In genomic region chr22:38317237-38317994, GRCh38 we compare ENCODE assay signal across 8 cellular contexts. TPM values are rescaled to one million over a fixed set of nuclear protein-coding genes. Genes with fewer than 3 reads are reported as not detected.
A peak's percentile ranks its signal among the peaks of the same experiment; 100 is the strongest.
DNase-seq lines count a peak whose midpoint lies in the region; ATAC-seq and TF ChIP-seq lines count a peak whose summit lies in the region.

Gene CSNK1E, minus strand, starts transcription at chr22:38317433. Its CDS starts 3,276 bp downstream, at chr22:38314157.

- H3K4me1 Mint-ChIP-seq in natural killer cell treated with Interleukin-12 subunit alpha and Interleukin-12 subunit beta and Interleukin-15 and Interleukin-18, amount 100 ng/mL, for 72 hours (ENCODE audit: low read depth in 2 of 2): peaks cover 40 to 42% of the 10 kb centered on the region in 2 donors
- peaks cover 53% of the 10 kb centered on the region for H3K4me1 Mint-ChIP-seq in stimulated activated naive CD8-positive, alpha-beta T cell treated with anti-CD3 and anti-CD28 coated beads, Interleukin-15, amount 100 ng/mL, for 72 hours

- H3K27ac Mint-ChIP-seq in natural killer cell treated with Interleukin-12 subunit alpha and Interleukin-12 subunit beta and Interleukin-15 and Interleukin-18, amount 100 ng/mL, for 72 hours: peak within 1 kb of the TSS; percentile 80 to 84
- peak within 1 kb of the TSS; percentile 98 for H3K27ac Mint-ChIP-seq in stimulated activated naive CD8-positive, alpha-beta T cell treated with anti-CD3 and anti-CD28 coated beads, Interleukin-15, amount 100 ng/mL, for 72 hours

- no peaks in the 10 kb centered on the region for H3K36me3 Mint-ChIP-seq in natural killer cell treated with Interleukin-12 subunit alpha and Interleukin-12 subunit beta and Interleukin-15 and Interleukin-18, amount 100 ng/mL, for 72 hours

- peak within 1 kb of the TSS; percentile 80 for H3K4me3 ChIP-seq in fibroblast of the aortic adventitia (ENCODE audit: low read depth, low read length)

- H3K27me3 Mint-ChIP-seq in natural killer cell treated with Interleukin-12 subunit alpha and Interleukin-12 subunit beta and Interleukin-15 and Interleukin-18, amount 100 ng/mL, for 72 hours: no peaks in the 10 kb centered on the region
- no peaks in the 10 kb centered on the region for H3K27me3 Mint-ChIP-seq in stimulated activated naive CD8-positive, alpha-beta T cell treated with anti-CD3 and anti-CD28 coated beads, Interleukin-15, amount 100 ng/mL, for 72 hours

- peak within 1 kb of the TSS; percentile 94 for H3K4me3 Mint-ChIP-seq in natural killer cell treated with Interleukin-12 subunit alpha and Interleukin-12 subunit beta and Interleukin-15 and Interleukin-18, amount 100 ng/mL, for 72 hours
- H3K4me3 Mint-ChIP-seq in stimulated activated naive CD8-positive, alpha-beta T cell treated with anti-CD3 and anti-CD28 coated beads, Interleukin-15, amount 100 ng/mL, for 72 hours: peak within 1 kb of the TSS; percentile 92 to 95

- DNase-seq in Daoy (ENCODE audit: low read depth) (peak; percentile 64), RPMI7951 (ENCODE audit: low read depth) (peak; percentile 60), activated gamma-delta T cell (lab: John Stamatoyannopoulos, UW) (peak; percentile 66), fibroblast of the aortic adventitia (ENCODE audit: low read depth) (peak; percentile 32)
- peak; percentile 76 for DNase-seq in natural killer cell treated with Interleukin-12 subunit alpha and Interleukin-12 subunit beta and Interleukin-15 and Interleukin-18, amount 100 ng/mL, for 72 hours (ENCODE audit: low spot score)
- DNase-seq in stimulated activated naive CD8-positive, alpha-beta T cell treated with anti-CD3 and anti-CD28 coated beads, Interleukin-15, amount 100 ng/mL, for 72 hours: peak; percentile 64 to 68

- TF ChIP-seq CTCF in fibroblast of the aortic adventitia (IDR thresholded peaks at IDR 0.05; ENCODE audit: insufficient read depth, low read length): no peak

- ATAC-seq in HG02970 (IDR thresholded peaks at IDR 0.05; ENCODE audit: low FRiP score, unreplicated experiment): peak; percentile 39
- peak; percentile 78 to 83 for ATAC-seq in natural killer cell treated with Interleukin-12 subunit alpha and Interleukin-12 subunit beta and Interleukin-15 and Interleukin-18, amount 100 ng/mL, for 72 hours
- ATAC-seq in stimulated activated naive CD8-positive, alpha-beta T cell treated with anti-CD3 and anti-CD28 coated beads, Interleukin-15, amount 100 ng/mL, for 72 hours: peak; percentile 65
- ATAC-seq in GM21526 (IDR thresholded peaks at IDR 0.05; ENCODE audit: low FRiP score, unreplicated experiment): no peak

- H3K9me3 Mint-ChIP-seq in natural killer cell treated with Interleukin-12 subunit alpha and Interleukin-12 subunit beta and Interleukin-15 and Interleukin-18, amount 100 ng/mL, for 72 hours: no peaks in the 10 kb centered on the region
- no peaks in the 10 kb centered on the region for H3K9me3 Mint-ChIP-seq in stimulated activated naive CD8-positive, alpha-beta T cell treated with anti-CD3 and anti-CD28 coated beads, Interleukin-15, amount 100 ng/mL, for 72 hours

RNA-seq across cellular contexts. Expression of gene CSNK1E, which starts in this region (rescaled TPM):
- total RNA-seq in Daoy (2014; rRNA removed; shearing (Covaris generic)): 51.6 and 62.7 TPM in 2 replicates
- 68.1 and 82.1 TPM in 2 replicates for total RNA-seq in RPMI7951 (2014; rRNA removed; shearing (Covaris generic))
- total RNA-seq in fibroblast of the aortic adventitia (ENCODE audit: low replicate concordance): 31.5 and 94.7 TPM in 2 replicates
- 100 to 1,000 TPM; 107 to 156 TPM for total RNA-seq in natural killer cell treated with Interleukin-12 subunit alpha and Interleukin-12 subunit beta and Interleukin-15 and Interleukin-18, amount 100 ng/mL, for 72 hours
